Comparison of ENCODE assay signal across 8 cellular contexts in genomic region chr4:40055379-40055872, GRCh38. TPM values are rescaled to one million over a fixed set of nuclear protein-coding genes. Genes with fewer than 3 reads are reported as not detected.
DNase-seq lines count a peak whose midpoint lies in the region; ATAC-seq and TF ChIP-seq lines count a peak whose summit lies in the region.

No MANE protein-coding gene starts in this region.

- H3K27ac ChIP-seq in cardiac muscle cell (peak overlapping the region; percentile 95), RWPE1 (peak overlapping the region; percentile 100), urinary bladder (ENCODE audit: low read depth) (peak overlapping the region; percentile 100)
- peak overlapping the region; percentile 91 for H3K27ac ChIP-seq in naive thymus-derived CD4-positive, alpha-beta T cell (ENCODE audit: low read depth, low read length)

- CTCF ChIA-PET in RWPE1 (lab: Yijun Ruan, JAX): interaction anchor here (0.7 to 2.0 kb wide), 3 partner anchors 8 to 872 kb away, joined by 3 to 10 read pairs (median 4); no protein-coding TSS in a partner anchor
- CTCF ChIA-PET in naive thymus-derived CD4-positive, alpha-beta T cell (lab: Charles Lee): interaction anchor here (0.9 to 1.5 kb wide), 3 partner anchors 11 to 270 kb away, joined by 4 to 5 read pairs (median 4); no protein-coding TSS in a partner anchor

- POLR2A ChIA-PET in RWPE1 (lab: Yijun Ruan, JAX; ENCODE audit: low non-redundant PET): interaction anchor here (0.6 to 1.4 kb wide), 5 partner anchors 8 to 386 kb away, joined by 3 to 5 read pairs (median 3); no protein-coding TSS in a partner anchor
- POLR2A ChIA-PET in naive thymus-derived CD4-positive, alpha-beta T cell (lab: Charles Lee): interaction anchor here (0.6 to 2.5 kb wide), 18 partner anchors 9 to 600 kb away, joined by 3 to 13 read pairs (median 4); partner anchors contain the start of genes LIAS and RPL9

- peaks cover 31% of the 10 kb centered on the region for H3K4me1 Mint-ChIP-seq in central memory CD8-positive, alpha-beta T cell
- H3K4me1 Mint-ChIP-seq in naive thymus-derived CD4-positive, alpha-beta T cell: peaks cover 19 to 48% (median 36%) of the 10 kb centered on the region in 7 donors

- no peaks in the 10 kb centered on the region for H3K27me3 Mint-ChIP-seq in central memory CD8-positive, alpha-beta T cell
- H3K27me3 Mint-ChIP-seq in naive thymus-derived CD4-positive, alpha-beta T cell: peaks cover 0 to 6% (median 0%) of the 10 kb centered on the region in 5 donors

- intact Hi-C loops in Right ventricle myocardium inferior (cut with DNase I): loop anchor here (5.0 kb wide), 2 partner anchors 358 to 598 kb away; partner anchors contain the start of genes LIAS, RPL9 and UBE2K
- intact Hi-C loops in naive thymus-derived CD4-positive, alpha-beta T cell (cut with micrococcal nuclease): loop anchor here (1.0 to 10.0 kb wide), 19 partner anchors 67 to 1921 kb away; partner anchors contain the start of genes PDS5A (in 1 of the 2), RFC1 (in 1 of the 2), RHOH (in 1 of the 2) and SMIM14 (in 1 of the 2)

- H3K36me3 ChIP-seq in cardiac muscle cell: no peaks in the 10 kb centered on the region
- H3K36me3 ChIP-seq in naive thymus-derived CD4-positive, alpha-beta T cell (ENCODE audit: control insufficient read depth in 2 of 3, insufficient read depth in 3 of 3, low read length in 3 of 3): peaks cover 0 to 4% (median 0%) of the 10 kb centered on the region in 3 experiments
- no peaks in the 10 kb centered on the region for H3K36me3 ChIP-seq in urinary bladder (ENCODE audit: insufficient read depth)

- H3K4me3 ChIP-seq in cardiac muscle cell (peak overlapping the region; percentile 92), urinary bladder (ENCODE audit: low read depth, low read length) (peak overlapping the region; percentile 94)
- peak overlapping the region; percentile 80 for H3K4me3 ChIP-seq in naive thymus-derived CD4-positive, alpha-beta T cell (ENCODE audit: low read length)

- DNase-seq in cardiac muscle cell (ENCODE audit: low read depth in 1 of 2, low spot score in 1 of 2) (peak in 1 of 2 donors; percentile 0), Right ventricle myocardium inferior (ENCODE audit: missing footprints) (no peak), RWPE1 (ENCODE audit: low spot score) (no peak), ecto neural progenitor cell (ENCODE audit: low spot score) (no peak)
- no peak for DNase-seq in central memory CD8-positive, alpha-beta T cell (ENCODE audit: low spot score in 2 of 2)
- DNase-seq in naive thymus-derived CD4-positive, alpha-beta T cell: peak in 7 of 9 donors; percentile 33 to 72 (median 48)

- H3K9me3 Mint-ChIP-seq in central memory CD8-positive, alpha-beta T cell: no peaks in the 10 kb centered on the region
- no peaks in the 10 kb centered on the region for H3K9me3 Mint-ChIP-seq in naive thymus-derived CD4-positive, alpha-beta T cell

- ATAC-seq in Right ventricle myocardium inferior (no peak), GM19455 (IDR thresholded peaks at IDR 0.05; ENCODE audit: unreplicated experiment) (no peak)
- no peak for ATAC-seq in central memory CD8-positive, alpha-beta T cell (replicated peaks; ENCODE audit: extremely low read depth, poor library complexity, severe bottlenecking)
- ATAC-seq in naive thymus-derived CD4-positive, alpha-beta T cell: peak; percentile 26

- H3K4me1 ChIP-seq in cardiac muscle cell (ENCODE audit: low read depth) (peaks cover 10% of the 10 kb centered on the region), urinary bladder (ENCODE audit: insufficient read depth) (no peaks in the 10 kb centered on the region)
- H3K4me1 ChIP-seq in naive thymus-derived CD4-positive, alpha-beta T cell (ENCODE audit: control insufficient read depth in 2 of 2, insufficient read depth in 2 of 2, low read length in 2 of 2): peaks cover 14 to 15% of the 10 kb centered on the region in 2 donors

- peak overlapping the region; percentile 83 for H3K27ac Mint-ChIP-seq in central memory CD8-positive, alpha-beta T cell (ENCODE audit: low read depth)
- peak overlapping the region; percentile 90 to 98 (median 94) for H3K27ac Mint-ChIP-seq in naive thymus-derived CD4-positive, alpha-beta T cell

- TF ChIP-seq CTCF in cardiac muscle cell (IDR thresholded peaks at IDR 0.05; ENCODE audit: low read depth, low read length) (no peak), RWPE1 (conservative IDR thresholded peaks at IDR 0.05; ENCODE audit: low read depth) (no peak)

- 4% methylated on average over 8 of the region's 8 CpGs for WGBS in urinary bladder

- peak overlapping the region; percentile 95 for H3K4me3 Mint-ChIP-seq in central memory CD8-positive, alpha-beta T cell
- H3K4me3 Mint-ChIP-seq in naive thymus-derived CD4-positive, alpha-beta T cell: peak overlapping the region; percentile 87 to 100 (median 92)

- H3K9me3 ChIP-seq in cardiac muscle cell (ENCODE audit: low read depth): no peaks in the 10 kb centered on the region
- no peaks in the 10 kb centered on the region for H3K9me3 ChIP-seq in naive thymus-derived CD4-positive, alpha-beta T cell (ENCODE audit: control insufficient read depth in 2 of 3, low read length in 3 of 3)

- H3K27me3 ChIP-seq in cardiac muscle cell: no peaks in the 10 kb centered on the region
- no peaks in the 10 kb centered on the region for H3K27me3 ChIP-seq in naive thymus-derived CD4-positive, alpha-beta T cell (ENCODE audit: control insufficient read depth in 2 of 2, insufficient read depth in 2 of 2, low read length in 2 of 2)

- H3K36me3 Mint-ChIP-seq in central memory CD8-positive, alpha-beta T cell (ENCODE audit: insufficient read depth): peaks cover 21% of the 10 kb centered on the region
- H3K36me3 Mint-ChIP-seq in naive thymus-derived CD4-positive, alpha-beta T cell: peaks cover 0 to 11% (median 4%) of the 10 kb centered on the region in 5 donors

RNA-seq across cellular contexts. Expression of gene N4BP2, which starts 1.2 kb away (rescaled TPM):
- total RNA-seq in cardiac muscle cell (17.8 and 27.9 TPM in 2 replicates), Right ventricle myocardium inferior (4.1 TPM), urinary bladder (64.7 TPM)
- polyA plus RNA-seq in cardiac muscle cell (21.9 and 22.1 TPM in 2 replicates), urinary bladder (2.5 TPM)
- total RNA-seq in naive thymus-derived CD4-positive, alpha-beta T cell: 10 to 100 TPM; 16.0 to 37.2 (median 22.2) TPM
- 10 to 100 TPM; 12.9 to 19.4 TPM for polyA plus RNA-seq in naive thymus-derived CD4-positive, alpha-beta T cell

Comparison
In these comparisons a context has a peak if more than half of its experiments do, and no peak if none do; other contexts are left out.
1. DNase-seq: peak in naive thymus-derived CD4-positive, alpha-beta T cell (7 of 9); none in Right ventricle myocardium inferior (single experiment), RWPE1 (single experiment), central memory CD8-positive, alpha-beta T cell (0 of 2) and ecto neural progenitor cell (single experiment).
2. Peak in every context shown above with its lines, with median percentiles within 50 percentile points of each other: H3K27ac ChIP-seq and H3K4me3 ChIP-seq.